Comparison of ENCODE assay signal across 8 cellular contexts in genomic region chr5:148805323-148806290, GRCh38. TPM values are rescaled to one million over a fixed set of nuclear protein-coding genes. Genes with fewer than 3 reads are reported as not detected.
DNase-seq lines count a peak whose midpoint lies in the region; ATAC-seq, FAIRE-seq and TF ChIP-seq lines count a peak whose summit lies in the region.

No MANE protein-coding gene starts in this region.

- FAIRE-seq in urothelium cell line (lab: Jason Lieb, UNC): no peak

- TF ChIP-seq CTCF in glutamatergic neuron (IDR thresholded peaks at IDR 0.05; ENCODE audit: partially characterized antibody, unreplicated experiment): no peak

- no peak overlapping the region for H3K4me3 Mint-ChIP-seq in activated naive CD4-positive, alpha-beta T cell treated with anti-CD3 and anti-CD28 coated beads, Interleukin-2, amount 50 U/mL, for 24 hours
- H3K4me3 Mint-ChIP-seq in glutamatergic neuron (ENCODE audit: unreplicated experiment): no peak overlapping the region

- DNase-seq in activated naive CD4-positive, alpha-beta T cell treated with anti-CD3 and anti-CD28 coated beads, Interleukin-2, amount 50 U/mL, for 16 hours: no peak
- peak; percentile 98 for DNase-seq in NOMO-1 treated with DMSO at 0.1 percent for 48 hours (lab: John Stamatoyannopoulos, UW; ENCODE audit: unreplicated experiment)
- DNase-seq in glutamatergic neuron: peak; percentile 33
- peak; percentile 58 for DNase-seq in urothelium cell line (ENCODE audit: low spot score)
- no peak for DNase-seq in superior temporal gyrus (ENCODE audit: extremely low spot score)
- no peak for DNase-seq in D341Med (ENCODE audit: low spot score)

- peak; percentile 41 for ATAC-seq in HG02763 (IDR thresholded peaks at IDR 0.05; ENCODE audit: unreplicated experiment)

- no peaks in the 10 kb centered on the region for H3K27me3 Mint-ChIP-seq in activated naive CD4-positive, alpha-beta T cell treated with anti-CD3 and anti-CD28 coated beads, Interleukin-2, amount 50 U/mL, for 24 hours
- no peaks in the 10 kb centered on the region for H3K27me3 Mint-ChIP-seq in glutamatergic neuron (ENCODE audit: unreplicated experiment)

- no peaks in the 10 kb centered on the region for H3K36me3 Mint-ChIP-seq in activated naive CD4-positive, alpha-beta T cell treated with anti-CD3 and anti-CD28 coated beads, Interleukin-2, amount 50 U/mL, for 24 hours
- H3K36me3 Mint-ChIP-seq in glutamatergic neuron (ENCODE audit: unreplicated experiment): no peaks in the 10 kb centered on the region

- H3K4me1 Mint-ChIP-seq in activated naive CD4-positive, alpha-beta T cell treated with anti-CD3 and anti-CD28 coated beads, Interleukin-2, amount 50 U/mL, for 24 hours: peaks cover 41% of the 10 kb centered on the region
- peaks cover 2% of the 10 kb centered on the region for H3K4me1 Mint-ChIP-seq in glutamatergic neuron (ENCODE audit: low read depth, unreplicated experiment)

- H3K9me3 Mint-ChIP-seq in activated naive CD4-positive, alpha-beta T cell treated with anti-CD3 and anti-CD28 coated beads, Interleukin-2, amount 50 U/mL, for 24 hours: no peaks in the 10 kb centered on the region
- H3K9me3 Mint-ChIP-seq in glutamatergic neuron (ENCODE audit: unreplicated experiment): peaks cover 2% of the 10 kb centered on the region

- H3K27ac Mint-ChIP-seq in activated naive CD4-positive, alpha-beta T cell treated with anti-CD3 and anti-CD28 coated beads, Interleukin-2, amount 50 U/mL, for 24 hours: peak overlapping the region; percentile 36
- H3K27ac Mint-ChIP-seq in glutamatergic neuron (ENCODE audit: unreplicated experiment): no peak overlapping the region

RNA-seq across cellular contexts. Expression of gene ADRB2, which starts 20.8 kb away (rescaled TPM):
- not detected for total RNA-seq in glutamatergic neuron (ENCODE audit: unreplicated experiment)

Comparison
In these comparisons a context has a peak if more than half of its experiments do, and no peak if none do; other contexts are left out.
1. DNase-seq: peak in NOMO-1 treated with DMSO at 0.1 percent for 48 hours (single experiment), glutamatergic neuron (single experiment) and urothelium cell line (single experiment); none in activated naive CD4-positive, alpha-beta T cell treated with anti-CD3 and anti-CD28 coated beads, Interleukin-2, amount 50 U/mL, for 16 hours (single experiment), superior temporal gyrus (single experiment) and D341Med (single experiment).